22 cellular contexts compared by ENCODE assay signal in genomic region chr12:120076651-120077050, GRCh38. TPM values are rescaled to one million over a fixed set of nuclear protein-coding genes. Genes with fewer than 3 reads are reported as not detected.
DNase-seq lines count a peak whose midpoint lies in the region; ATAC-seq and TF ChIP-seq lines count a peak whose summit lies in the region.
"Had no signal": no experiment of that assay in that cellular context is flagged by ENCODE, and none has a peak within 500 bp of the region (broad histone marks: within the 10 kb centered on the region; RNA-seq: fewer than 3 reads in every experiment).

No MANE protein-coding gene starts in this region.

- peaks cover 0 to 8% (median 0%) of the 10 kb centered on the region in 11 experiments; a peak in 2 of 22 replicates for H4K20me1 ChIP-seq in BLaER1 treated with 17β-estradiol and CSF1 and Interleukin-3, amounts not matched to agents 10 nM and 100 nM

- CTCF ChIA-PET in CD4-positive, alpha-beta memory T cell (lab: Charles Lee; ENCODE audit: partially characterized antibody) = no interaction called here

- H3K27ac ChIP-seq in BLaER1 treated with 17β-estradiol and CSF1 and Interleukin-3, amounts not matched to agents 10 nM and 100 nM = no peak overlapping the region
- H3K27ac ChIP-seq in upper lobe of right lung = no peak overlapping the region
- no peak overlapping the region for H3K27ac ChIP-seq in CD4-positive, alpha-beta memory T cell (ENCODE audit: low read depth, low read length)

- TF ChIP-seq CTCF in upper lobe of right lung (IDR thresholded peaks at IDR 0.05) = no peak

- H3K9ac ChIP-seq in BLaER1 treated with 17β-estradiol and CSF1 and Interleukin-3, amounts not matched to agents 10 nM and 100 nM = peak overlapping the region in 1 of 11 experiments; percentile 6; a peak in 1 of 22 replicates
- H3K9ac ChIP-seq: SK-N-SH had no signal

- H3K27me3 ChIP-seq in BLaER1 treated with 17β-estradiol and CSF1 and Interleukin-3, amounts not matched to agents 10 nM and 100 nM = no peaks in the 10 kb centered on the region
- no peaks in the 10 kb centered on the region for H3K27me3 ChIP-seq in upper lobe of right lung
- no peaks in the 10 kb centered on the region for H3K27me3 ChIP-seq in CD4-positive, alpha-beta memory T cell (ENCODE audit: insufficient read depth, low read length)

- H3K36me3 ChIP-seq in BLaER1 treated with 17β-estradiol and CSF1 and Interleukin-3, amounts not matched to agents 10 nM and 100 nM = 0 out of 22 replicates have a peak, but pooled peaks cover 0 to 3% (median 0%) of the 10 kb centered on the region in 11 experiments
- no peaks in the 10 kb centered on the region for H3K36me3 ChIP-seq in upper lobe of right lung
- H3K36me3 ChIP-seq in CD4-positive, alpha-beta memory T cell (ENCODE audit: insufficient read depth, low read length) = peaks cover 10% of the 10 kb centered on the region

- no peaks in the 10 kb centered on the region for H3K9me3 ChIP-seq in BLaER1 treated with 17β-estradiol and CSF1 and Interleukin-3, amounts not matched to agents 10 nM and 100 nM (replicated peaks in 1 of 11)
- no peaks in the 10 kb centered on the region for H3K9me3 ChIP-seq in T-helper 17 cell (ENCODE audit: control insufficient read depth, low read length, poor library complexity, severe bottlenecking)
- no peaks in the 10 kb centered on the region for H3K9me3 ChIP-seq in upper lobe of right lung
- no peaks in the 10 kb centered on the region for H3K9me3 ChIP-seq in CD4-positive, alpha-beta memory T cell (ENCODE audit: control insufficient read depth in 1 of 2, low read length in 2 of 2)
- H3K9me3 ChIP-seq: SK-N-SH had no signal

- peaks cover 44 to 64% (median 59%) of the 10 kb centered on the region in 10 experiments for H3K4me1 ChIP-seq in BLaER1 treated with 17β-estradiol and CSF1 and Interleukin-3, amounts not matched to agents 10 nM and 100 nM
- H3K4me1 ChIP-seq in upper lobe of right lung = no peaks in the 10 kb centered on the region
- peaks cover 20% of the 10 kb centered on the region for H3K4me1 ChIP-seq in CD4-positive, alpha-beta memory T cell (ENCODE audit: insufficient read depth, low read length)

- POLR2A ChIA-PET in CD4-positive, alpha-beta memory T cell (lab: Charles Lee; ENCODE audit: partially characterized antibody) = interaction anchor here (1.5 kb wide), 1 partner anchor 41 kb away, joined by 3 read pairs; the partner anchor contains the start of gene RAB35

- H3K4me1 Mint-ChIP-seq in T-helper 17 cell = peaks cover 13% of the 10 kb centered on the region
- peaks cover 17 to 24% (median 17%) of the 10 kb centered on the region in 4 donors for H3K4me1 Mint-ChIP-seq in CD4-positive, alpha-beta memory T cell

- H3K4me3 ChIP-seq in BLaER1 treated with 17β-estradiol and CSF1 and Interleukin-3, amounts not matched to agents 10 nM and 100 nM = no peak overlapping the region
- H3K4me3 ChIP-seq in upper lobe of right lung = no peak overlapping the region
- no peak overlapping the region for H3K4me3 ChIP-seq in CD4-positive, alpha-beta memory T cell (ENCODE audit: low read length in 2 of 2)
- H3K4me3 ChIP-seq: K562 had no signal

- H3K27ac Mint-ChIP-seq in T-helper 17 cell = peak overlapping the region; percentile 63
- H3K27ac Mint-ChIP-seq in CD4-positive, alpha-beta memory T cell = no peak overlapping the region
- H3K27ac Mint-ChIP-seq: B cell had no signal

- peak overlapping the region in 9 of 11 experiments; percentile 47 to 86 (median 81); a peak in 17 of 22 replicates for H3K4me2 ChIP-seq in BLaER1 treated with 17β-estradiol and CSF1 and Interleukin-3, amounts not matched to agents 10 nM and 100 nM
- H3K4me2 ChIP-seq: SK-N-SH had no signal

- no peaks in the 10 kb centered on the region for H3K9me3 Mint-ChIP-seq in CD4-positive, alpha-beta memory T cell

- peaks cover 3% of the 10 kb centered on the region for H3K36me3 Mint-ChIP-seq in T-helper 17 cell (ENCODE audit: low read depth)
- peaks cover 29 to 39% of the 10 kb centered on the region in 2 donors for H3K36me3 Mint-ChIP-seq in CD4-positive, alpha-beta memory T cell

- no peak for ATAC-seq in T-helper 17 cell
- no peak for ATAC-seq in upper lobe of right lung
- no peak for ATAC-seq in HG03045 (IDR thresholded peaks at IDR 0.05; ENCODE audit: unreplicated experiment)
- ATAC-seq: K562, PC-3 had no signal

- intact Hi-C loops in upper lobe of right lung (cut with DNase I) = no loop called here
- intact Hi-C loops in CD4-positive, alpha-beta memory T cell (cut with micrococcal nuclease) = no loop called here

- no peak overlapping the region for H3K4me3 Mint-ChIP-seq in T-helper 17 cell
- H3K4me3 Mint-ChIP-seq in CD4-positive, alpha-beta memory T cell = no peak overlapping the region
- H3K4me3 Mint-ChIP-seq: B cell had no signal

- DNase-seq in T-helper 17 cell (no peak), islet precursor cell (peak; percentile 17), upper lobe of right lung (peak; percentile 45), NCI-H2107 treated with DMSO at 0.1 percent for 48 hours (lab: John Stamatoyannopoulos, UW; ENCODE audit: unreplicated experiment) (no peak)
- no peak for DNase-seq in CD4-positive, alpha-beta memory T cell
- DNase-seq: DMS53; H7; Kasumi-1; NCI-H1092 treated with DMSO at 0.1 percent for 48 hours; NCI-H1436; NCI-H187; NCI-H2081 treated with DMSO at 0.1 percent for 48 hours; NCI-H2171 treated with DMSO at 0.1 percent for 48 hours; NCI-H524; NCI-H774; NK-92 treated with Interleukin-12 subunit alpha and Interleukin-12 subunit beta, amount 100 ng/mL, for 24 hours; PC-3; SK-N-SH had no signal

- H3K27me3 Mint-ChIP-seq in T-helper 17 cell = no peaks in the 10 kb centered on the region
- H3K27me3 Mint-ChIP-seq in CD4-positive, alpha-beta memory T cell = no peaks in the 10 kb centered on the region
- H3K27me3 Mint-ChIP-seq: B cell had no signal

RNA-seq across cellular contexts. Expression of gene RAB35, which starts 39.9 kb away (rescaled TPM):
- 10 to 100 TPM; 53.3 to 64.9 TPM for total RNA-seq in T-helper 17 cell
- 58.7 TPM for total RNA-seq in upper lobe of right lung
- 10 to 100 TPM; 66.2 to 71.3 TPM for total RNA-seq in CD4-positive, alpha-beta memory T cell
- 10 to 100 TPM; 12.4 to 24.7 TPM for polyA plus RNA-seq in CD4-positive, alpha-beta memory T cell

Comparison
In these comparisons a context has a peak if more than half of its experiments do, and no peak if none do; other contexts are left out.
1. DNase-seq: peak in islet precursor cell (single experiment) and upper lobe of right lung (single experiment); none in T-helper 17 cell (0 of 3), NCI-H2107 treated with DMSO at 0.1 percent for 48 hours (single experiment) and CD4-positive, alpha-beta memory T cell (0 of 5).